16 cellular contexts compared by ENCODE assay signal in the genomic region with DNA sequence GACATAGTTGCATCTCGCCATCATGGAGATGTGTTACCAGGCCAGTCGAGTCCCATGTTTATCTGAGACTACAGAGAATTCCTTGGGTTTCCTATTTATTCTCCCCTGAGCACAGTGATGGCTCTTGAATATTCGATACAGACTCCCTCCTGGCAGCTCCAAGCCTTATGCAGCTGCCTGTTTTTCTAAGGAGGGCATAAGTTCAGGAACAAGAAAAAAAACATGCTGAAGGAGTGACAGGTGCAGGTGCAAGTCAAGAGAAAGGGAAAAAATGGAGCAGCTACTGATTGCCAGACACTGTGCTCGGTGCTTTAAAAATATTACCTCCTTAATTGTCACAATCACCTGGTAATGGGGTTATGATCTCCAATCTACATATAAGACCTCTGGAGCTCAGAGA.
"Had no signal": no experiment of that assay in that cellular context is flagged by ENCODE, and none has a peak within 500 bp of the region (broad histone marks: within the 10 kb centered on the region; RNA-seq: fewer than 3 reads in every experiment).

No MANE protein-coding gene starts in this region.

- DNase-seq: IMR-90, Kasumi-1, MM.1S, NCI-H1092 treated with DMSO at 0.1 percent for 48 hours, NCI-H1436, NCI-H187, NCI-H2029 treated with DMSO at 0.1 percent for 48 hours, NCI-H2227 treated with DMSO at 0.1 percent for 48 hours, NCI-H69, NCI-H774, Right ventricle myocardium superior, RPMI8226, SIG-M5, SK-N-SH, SW 1271, T-cell had no signal
